27 cellular contexts compared by ENCODE assay signal in the genomic region with DNA sequence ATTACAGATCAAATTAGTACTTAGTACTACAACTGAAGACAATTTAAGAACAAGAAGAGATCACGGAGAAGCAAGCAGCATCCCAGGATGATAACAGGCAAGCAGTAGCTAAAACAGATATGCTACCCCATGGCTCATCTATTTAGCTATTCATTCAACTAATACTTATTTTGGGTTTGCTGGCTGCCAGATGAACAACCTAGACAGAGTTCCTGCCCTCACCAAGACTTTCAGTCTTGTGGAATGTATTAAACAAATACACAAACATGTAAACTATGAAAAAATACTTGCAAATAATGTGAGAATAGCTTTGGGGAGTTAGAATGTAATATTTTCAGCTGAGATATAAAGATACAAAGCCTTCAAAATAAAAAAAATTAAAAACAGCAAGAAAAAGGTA. TPM values are rescaled to one million over a fixed set of nuclear protein-coding genes. Genes with fewer than 3 reads are reported as not detected.
"Had no signal": no experiment of that assay in that cellular context is flagged by ENCODE, and none has a peak within 500 bp of the region (broad histone marks: within the 10 kb centered on the region; RNA-seq: fewer than 3 reads in every experiment).

No MANE protein-coding gene starts in this region.

- H3K4me3 Mint-ChIP-seq: mesothelial cell of epicardium; naive thymus-derived CD4-positive, alpha-beta T cell; natural killer cell treated with Interleukin-12 subunit alpha and Interleukin-12 subunit beta and Interleukin-15 and Interleukin-18, amount 100 ng/mL, for 72 hours; stimulated activated naive B cell treated with anti-CD40 and anti-IgM and Interleukin-4, amounts not matched to agents 10 μg/mL and 1 μg/mL and 100 μg/mL, for 72 hours had no signal

- H3K27ac ChIP-seq: left lung, lower lobe of right lung, ovary, skin epidermis, stomach, testis, thyroid gland, transverse colon, upper lobe of left lung, vagina had no signal

- ATAC-seq: left colon; left lung; lower lobe of right lung; naive thymus-derived CD4-positive, alpha-beta T cell; natural killer cell treated with Interleukin-12 subunit alpha and Interleukin-12 subunit beta and Interleukin-15 and Interleukin-18, amount 100 ng/mL, for 72 hours; right cardiac atrium; sciatic nerve; stimulated activated naive B cell treated with anti-CD40 and anti-IgM and Interleukin-4, amounts not matched to agents 10 μg/mL and 1 μg/mL and 100 μg/mL, for 72 hours; stimulated activated naive CD8-positive, alpha-beta T cell treated with anti-CD3 and anti-CD28 coated beads, Interleukin-15, Interleukin-2, amounts not matched to agents 100 U/mL and 50 U/mL, for 24 hours had no signal

- H3K27ac Mint-ChIP-seq: mesothelial cell of epicardium; natural killer cell treated with Interleukin-12 subunit alpha and Interleukin-12 subunit beta and Interleukin-15 and Interleukin-18, amount 100 ng/mL, for 72 hours; progenitor cell of endocrine pancreas; stimulated activated naive B cell treated with anti-CD40 and anti-IgM and Interleukin-4, amounts not matched to agents 10 μg/mL and 1 μg/mL and 100 μg/mL, for 72 hours had no signal

- H3K9me3 ChIP-seq: left lung, lower lobe of right lung, ovary, stomach, testis, thyroid gland, transverse colon, upper lobe of left lung, vagina had no signal

- DNase-seq: kidney; left colon; left lung; lower lobe of right lung; mammary epithelial cell; mesendoderm; naive thymus-derived CD4-positive, alpha-beta T cell; ovary; retina; right cardiac atrium; stimulated activated CD4-positive, alpha-beta T cell treated with anti-CD3 and anti-CD28 coated beads, Interleukin-12 subunit alpha, Interleukin-12 subunit beta, amount 100 ng/mL, for 4 hours; stimulated activated CD4-positive, alpha-beta T cell treated with anti-CD3 and anti-CD28 coated beads, Interleukin-15, amount 100 ng/mL, for 24 hours; stimulated activated CD4-positive, alpha-beta T cell treated with anti-CD3 and anti-CD28 coated beads, Interleukin-2, amount 100 ng/mL, for 24 hours; stimulated activated CD4-positive, alpha-beta T cell treated with anti-CD3 and anti-CD28 coated beads, Interleukin-4, amount 100 ng/mL, for 1 hour; stimulated activated naive B cell treated with anti-CD40 and anti-IgM and Interleukin-4, amounts not matched to agents 10 μg/mL and 1 μg/mL and 100 μg/mL, for 72 hours; stimulated activated naive CD8-positive, alpha-beta T cell treated with anti-CD3 and anti-CD28 coated beads, Interleukin-15, Interleukin-2, amounts not matched to agents 100 U/mL and 50 U/mL, for 24 hours; stomach; testis; thyroid gland; transverse colon; upper lobe of left lung had no signal

- H3K27me3 ChIP-seq: ovary, testis, thyroid gland, upper lobe of left lung, vagina had no signal

- H3K9me3 Mint-ChIP-seq: mesothelial cell of epicardium; naive thymus-derived CD4-positive, alpha-beta T cell; natural killer cell treated with Interleukin-12 subunit alpha and Interleukin-12 subunit beta and Interleukin-15 and Interleukin-18, amount 100 ng/mL, for 72 hours; stimulated activated naive B cell treated with anti-CD40 and anti-IgM and Interleukin-4, amounts not matched to agents 10 μg/mL and 1 μg/mL and 100 μg/mL, for 72 hours had no signal

- H3K36me3 ChIP-seq: ovary, transverse colon had no signal

- H3K4me3 ChIP-seq: left lung, lower lobe of right lung, ovary, skin epidermis, stomach, testis, thyroid gland, transverse colon, upper lobe of left lung, vagina had no signal

RNA-seq across cellular contexts. Expression of gene CORIN, which starts 2.4 kb away (rescaled TPM):
- total RNA-seq: natural killer cell treated with Interleukin-12 subunit alpha and Interleukin-12 subunit beta and Interleukin-15 and Interleukin-18, amount 100 ng/mL, for 72 hours had no signal
